1 cellular context compared by ENCODE assay signal in the genomic region with DNA sequence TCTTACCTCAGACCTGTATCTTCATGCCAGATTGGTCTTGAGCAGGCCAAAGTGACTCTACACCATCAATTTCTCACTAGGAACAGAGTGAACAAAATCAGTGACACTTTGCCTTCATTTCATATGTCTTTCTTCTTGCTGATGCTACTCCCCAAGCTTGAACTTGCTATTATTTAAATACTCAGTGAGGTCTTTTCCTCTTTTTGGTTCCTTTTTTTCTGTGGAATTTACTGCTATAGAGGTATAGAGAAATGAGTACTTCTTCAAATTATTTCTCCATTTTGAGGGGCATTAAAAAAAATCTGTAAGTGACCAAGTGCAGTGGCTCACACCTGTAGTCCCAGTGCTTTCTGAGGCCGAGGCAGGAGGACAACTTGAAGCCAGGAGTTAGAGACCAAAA.
TF ChIP-seq lines count a peak whose summit lies in the region.

A gene with protein sequence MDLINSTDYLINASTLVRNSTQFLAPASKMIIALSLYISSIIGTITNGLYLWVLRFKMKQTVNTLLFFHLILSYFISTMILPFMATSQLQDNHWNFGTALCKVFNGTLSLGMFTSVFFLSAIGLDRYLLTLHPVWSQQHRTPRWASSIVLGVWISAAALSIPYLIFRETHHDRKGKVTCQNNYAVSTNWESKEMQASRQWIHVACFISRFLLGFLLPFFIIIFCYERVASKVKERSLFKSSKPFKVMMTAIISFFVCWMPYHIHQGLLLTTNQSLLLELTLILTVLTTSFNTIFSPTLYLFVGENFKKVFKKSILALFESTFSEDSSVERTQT (minus strand): TSS at position 149 of the 400 bp plus-strand sequence. CDS start 4,074 bp downstream, outside the sequence.

TF ChIP-seq in GM12878, 131 proteins besides CTCF, POLR2A, EP300 and RAD21:
- no peak for TF ChIP-seq FOS (IDR thresholded peaks at IDR 0.05; ENCODE audit: borderline replicate concordance, extremely low read depth, insufficient read length)
- TF ChIP-seq SREBF1 (IDR thresholded peaks at IDR 0.05; ENCODE audit: low read length), result no peak
- no peak for TF ChIP-seq ZZZ3 (IDR thresholded peaks at IDR 0.05; ENCODE audit: control insufficient read depth, insufficient read length, low read depth)
- no peak for TF ChIP-seq ZNF24 (IDR thresholded peaks at IDR 0.05)
- TF ChIP-seq CREM (IDR thresholded peaks at IDR 0.05; ENCODE audit: low read depth), result no peak
- TF ChIP-seq, protein P1, sequence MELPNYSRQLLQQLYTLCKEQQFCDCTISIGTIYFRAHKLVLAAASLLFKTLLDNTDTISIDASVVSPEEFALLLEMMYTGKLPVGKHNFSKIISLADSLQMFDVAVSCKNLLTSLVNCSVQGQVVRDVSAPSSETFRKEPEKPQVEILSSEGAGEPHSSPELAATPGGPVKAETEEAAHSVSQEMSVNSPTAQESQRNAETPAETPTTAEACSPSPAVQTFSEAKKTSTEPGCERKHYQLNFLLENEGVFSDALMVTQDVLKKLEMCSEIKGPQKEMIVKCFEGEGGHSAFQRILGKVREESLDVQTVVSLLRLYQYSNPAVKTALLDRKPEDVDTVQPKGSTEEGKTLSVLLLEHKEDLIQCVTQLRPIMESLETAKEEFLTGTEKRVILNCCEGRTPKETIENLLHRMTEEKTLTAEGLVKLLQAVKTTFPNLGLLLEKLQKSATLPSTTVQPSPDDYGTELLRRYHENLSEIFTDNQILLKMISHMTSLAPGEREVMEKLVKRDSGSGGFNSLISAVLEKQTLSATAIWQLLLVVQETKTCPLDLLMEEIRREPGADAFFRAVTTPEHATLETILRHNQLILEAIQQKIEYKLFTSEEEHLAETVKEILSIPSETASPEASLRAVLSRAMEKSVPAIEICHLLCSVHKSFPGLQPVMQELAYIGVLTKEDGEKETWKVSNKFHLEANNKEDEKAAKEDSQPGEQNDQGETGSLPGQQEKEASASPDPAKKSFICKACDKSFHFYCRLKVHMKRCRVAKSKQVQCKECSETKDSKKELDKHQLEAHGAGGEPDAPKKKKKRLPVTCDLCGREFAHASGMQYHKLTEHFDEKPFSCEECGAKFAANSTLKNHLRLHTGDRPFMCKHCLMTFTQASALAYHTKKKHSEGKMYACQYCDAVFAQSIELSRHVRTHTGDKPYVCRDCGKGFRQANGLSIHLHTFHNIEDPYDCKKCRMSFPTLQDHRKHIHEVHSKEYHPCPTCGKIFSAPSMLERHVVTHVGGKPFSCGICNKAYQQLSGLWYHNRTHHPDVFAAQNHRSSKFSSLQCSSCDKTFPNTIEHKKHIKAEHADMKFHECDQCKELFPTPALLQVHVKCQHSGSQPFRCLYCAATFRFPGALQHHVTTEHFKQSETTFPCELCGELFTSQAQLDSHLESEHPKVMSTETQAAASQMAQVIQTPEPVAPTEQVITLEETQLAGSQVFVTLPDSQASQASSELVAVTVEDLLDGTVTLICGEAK (IDR thresholded peaks at IDR 0.05; ENCODE audit: borderline replicate concordance), result no peak
TF ChIP-seq in GM12878: peak in this region for 0.
